Comparison of ENCODE assay signal across 33 cellular contexts in the genomic region with DNA sequence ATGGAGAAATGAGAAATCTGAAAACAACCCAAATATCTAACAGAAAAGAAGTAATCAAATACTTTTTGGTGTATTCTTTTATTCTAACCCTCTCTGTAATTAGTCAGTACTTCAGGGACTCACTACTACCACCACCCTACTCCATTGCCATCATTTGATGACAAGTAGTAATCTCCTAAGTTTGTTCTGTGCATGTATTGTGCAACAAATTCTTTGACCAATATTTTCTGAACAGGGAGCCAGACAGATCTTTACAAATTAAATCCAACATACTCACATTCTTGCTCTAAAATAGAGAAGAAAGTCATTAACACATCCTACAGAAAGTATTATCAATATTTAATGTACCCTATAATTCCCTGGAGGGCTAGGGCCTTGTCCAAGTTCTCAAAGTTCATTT.
"Had no signal": no experiment of that assay in that cellular context is flagged by ENCODE, and none has a peak within 500 bp of the region (broad histone marks: within the 10 kb centered on the region; RNA-seq: fewer than 3 reads in every experiment).

No MANE protein-coding gene starts in this region.

- DNase-seq: activated effector memory CD4-positive, alpha-beta T cell treated with anti-CD3 and anti-CD28 coated beads, Interleukin-2, amount 50 U/mL, for 16 hours; activated effector memory CD4-positive, alpha-beta T cell treated with Interleukin-2 at 50 U/mL for 16 hours; activated gamma-delta T cell; activated gamma-delta T cell treated with Interleukin-2 at 50 U/mL for 16 hours; activated naive CD4-positive, alpha-beta T cell; activated naive CD4-positive, alpha-beta T cell treated with anti-CD3 and anti-CD28 coated beads for 36 hours; activated naive CD4-positive, alpha-beta T cell treated with anti-CD3 and anti-CD28 coated beads, Interleukin-2, amount 10 ng/mL, durations not matched to agents 7 days and 5 days; activated naive CD4-positive, alpha-beta T cell treated with anti-CD3 and anti-CD28 coated beads, Interleukin-2, amount 50 U/mL, for 16 hours; activated naive CD4-positive, alpha-beta T cell treated with Interleukin-2 at 50 U/mL for 16 hours; activated naive CD8-positive, alpha-beta T cell treated with anti-CD3 and anti-CD28 coated beads for 36 hours; activated naive CD8-positive, alpha-beta T cell treated with anti-CD3 and anti-CD28 coated beads, Interleukin-2, amount 10 ng/mL, durations not matched to agents 7 days and 5 days; activated naive CD8-positive, alpha-beta T cell treated with anti-CD3 and anti-CD28 coated beads, Interleukin-2, amount 50 U/mL, for 24 hours; activated T-cell treated with anti-CD3 and anti-CD28 coated beads, Interleukin-2, amount 50 U/mL, for 24 hours; activated T-cell treated with anti-CD3 and anti-CD28 coated beads, Interleukin-2, amount 50 U/mL, for 4 hours; activated T-cell treated with anti-CD3 and anti-CD28 coated beads, Interleukin-2, amount 50 U/mL, for 48 hours; activated T-cell treated with anti-CD3 and anti-CD28 coated beads, Interleukin-2, amount 50 U/mL, for 72 hours; adrenal gland; amniotic stem cell; amygdala; anterior cingulate cortex; aorta; body of pancreas; brain microvascular endothelial cell; caudate nucleus; central memory CD4-positive, alpha-beta T cell; cerebellar nuclear complex had no signal

- H3K9me3 ChIP-seq: adrenal gland, ascending aorta, body of pancreas, breast epithelium had no signal

- H3K36me3 ChIP-seq: adrenal gland, ascending aorta, brain microvascular endothelial cell, breast epithelium, cardiac muscle cell had no signal

- H3K4me1 ChIP-seq: adrenal gland, ascending aorta, body of pancreas, breast epithelium had no signal

- H3K27ac ChIP-seq: adrenal gland, ascending aorta, body of pancreas, brain microvascular endothelial cell, breast epithelium, cardiac muscle cell had no signal

- FAIRE-seq: astrocyte, bronchial epithelial cell had no signal

- H3K27me3 ChIP-seq: adrenal gland, ascending aorta, body of pancreas, brain microvascular endothelial cell, breast epithelium, cardiac muscle cell had no signal

- H3K4me3 ChIP-seq: adrenal gland, ascending aorta, body of pancreas, breast epithelium, cardiac muscle cell had no signal

- ATAC-seq: activated naive CD4-positive, alpha-beta T cell treated with anti-CD3 and anti-CD28 coated beads, Interleukin-2, amount 50 U/mL, for 72 hours; activated naive CD8-positive, alpha-beta T cell treated with anti-CD3 and anti-CD28 coated beads, Interleukin-2, amount 50 U/mL, for 24 hours; activated T-cell treated with anti-CD3 and anti-CD28 coated beads, Interleukin-2, amount 50 U/mL, for 4 hours; activated T-cell treated with anti-CD3 and anti-CD28 coated beads, Interleukin-2, amount 50 U/mL, for 72 hours; activated T-helper 17 cell treated with anti-CD3 and anti-CD28 coated beads, Interleukin-2, amount 50 U/mL, for 72 hours; body of pancreas had no signal
